ENCODE assay signal across 8 cellular contexts in the genomic region with DNA sequence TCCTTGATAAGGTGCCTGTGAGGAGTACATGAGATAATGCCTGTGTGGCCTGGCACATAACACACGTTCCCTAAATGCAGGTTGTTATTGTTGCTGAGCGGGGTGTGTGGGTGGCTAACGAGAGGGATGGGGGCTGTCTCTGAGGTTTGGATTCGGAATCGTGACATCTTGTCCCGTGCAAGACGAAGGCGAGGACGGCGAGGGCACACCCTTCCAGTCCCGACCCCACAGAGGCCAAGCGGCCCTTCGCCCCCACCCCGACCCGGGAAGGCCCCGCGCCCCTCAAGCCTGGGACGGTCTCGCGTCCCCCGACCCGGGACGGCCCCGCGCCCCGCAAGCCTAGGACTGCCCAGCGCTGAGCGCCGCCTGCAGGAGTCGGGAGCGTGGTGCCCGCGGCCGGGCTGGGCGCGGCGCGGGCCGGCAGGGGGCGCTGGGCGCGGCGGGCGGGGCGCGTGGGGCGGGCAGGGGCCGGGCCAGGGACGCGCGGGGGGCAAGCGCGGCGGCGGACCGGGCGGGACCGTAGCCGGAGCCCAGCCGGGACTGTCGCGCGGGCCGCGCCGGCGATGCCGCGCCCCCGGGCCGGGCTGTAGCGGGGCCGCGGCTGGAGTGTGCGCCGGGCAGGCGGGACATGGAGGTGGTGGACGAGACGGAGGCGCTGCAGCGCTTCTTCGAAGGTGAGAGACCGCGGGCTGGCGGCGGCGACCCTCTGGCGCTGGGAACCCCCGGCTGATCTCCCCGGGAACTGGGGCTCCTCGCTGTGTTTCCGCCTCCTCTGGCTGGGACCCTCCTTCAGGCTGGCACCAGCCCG. TPM values are rescaled to one million over a fixed set of nuclear protein-coding genes. Genes with fewer than 3 reads are reported as not detected.
DNase-seq lines count a peak whose midpoint lies in the region; ATAC-seq, FAIRE-seq and TF ChIP-seq lines count a peak whose summit lies in the region.

A gene (plus strand): TSS at position 520 of the 808 bp plus-strand sequence. CDS start 109 bp downstream, at position 629.

- 1 to 2% methylated on average over 40 to 93 of the region's 93 CpGs for WGBS in pancreas, 2 donors

- H3K4me1 ChIP-seq in A673 (ENCODE audit: insufficient read depth, low read length, poor library complexity, severe bottlenecking) (peaks cover 20% of the 10 kb centered on the region), pancreas (peaks cover 20 to 39% (median 30%) of the 10 kb centered on the region in 3 donors), uterus (peaks cover 0 to 3% of the 10 kb centered on the region in 2 donors)

- H3K9me3 ChIP-seq in A673 (ENCODE audit: low read depth, low read length, poor library complexity, severe bottlenecking) (no peaks in the 10 kb centered on the region), pancreas (no peaks in the 10 kb centered on the region), uterus (no peaks in the 10 kb centered on the region)

- no peak within 1 kb of the TSS for H3K27ac ChIP-seq in A673 (ENCODE audit: low read depth, low read length, poor library complexity, severe bottlenecking)
- H3K27ac ChIP-seq in pancreas, result peak within 1 kb of the TSS; percentile 68 to 97 (median 83)
- peak within 1 kb of the TSS; percentile 86 to 91 for H3K27ac ChIP-seq in uterus

- POLR2A ChIA-PET in A673 (lab: Charles Lee; ENCODE audit: low non-redundant PET), result no interaction called here

- DNase-seq in A673 (ENCODE audit: low spot score), result peak; percentile 73
- peak; percentile 72 for DNase-seq in GM19239 (ENCODE audit: insufficient read length, low spot score)
- peak; percentile 40 for DNase-seq in RKO (ENCODE audit: low spot score)
- peak; percentile 13 to 57 (median 20) for DNase-seq in activated naive CD4-positive, alpha-beta T cell (lab: John Stamatoyannopoulos, UW)
- DNase-seq in germinal center (ENCODE audit: low spot score), result peak; percentile 65
- DNase-seq in pancreas, result peak in 4 of 6 donors; percentile 66 to 94 (median 80)
- peak in 1 of 2 donors; percentile 70 for DNase-seq in uterus
- no peak for DNase-seq in NCI-H1048 (lab: John Stamatoyannopoulos, UW)

- H3K4me3 ChIP-seq in A673 (ENCODE audit: low read depth, low read length, poor library complexity, severe bottlenecking) (peak within 1 kb of the TSS; percentile 50), pancreas (peak within 1 kb of the TSS; percentile 63 to 82 (median 70)), uterus (peak within 1 kb of the TSS; percentile 46 to 53)

- ATAC-seq in pancreas, result peak; percentile 18 to 58 (median 43)

- TF ChIP-seq POLR2A in uterus (IDR thresholded peaks at IDR 0.05), result peak in 1 of 2 donors; percentile 44

- intact Hi-C loops in A673 (cut with micrococcal nuclease; ENCODE audit: unreplicated experiment), result no loop called here
- intact Hi-C loops in pancreas (cut with DNase I), result no loop called here
- intact Hi-C loops in uterus (cut with DNase I; ENCODE audit: low total_unique reads), result no loop called here

- CTCF ChIA-PET in A673 (lab: Charles Lee), result interaction anchor here (1.2 to 1.6 kb wide), 2 partner anchors 36 to 356 kb away, joined by 6 to 10 read pairs; no protein-coding TSS in a partner anchor

- H3K36me3 ChIP-seq in A673 (ENCODE audit: insufficient read depth, low read length, poor library complexity, severe bottlenecking) (no peaks in the 10 kb centered on the region), pancreas (no peaks in the 10 kb centered on the region), uterus (no peaks in the 10 kb centered on the region)

- no TSS peak for BruUV-seq in A673 (replicated peaks; lab: Mats Ljungman, UMichigan)

- TF ChIP-seq CTCF in A673 (conservative IDR thresholded peaks at IDR 0.05; ENCODE audit: low read depth, low read length), result peak; percentile 59
- peak in 2 of 4 donors; percentile 21 to 34 for TF ChIP-seq CTCF in pancreas (IDR thresholded peaks at IDR 0.05)
- TF ChIP-seq CTCF in uterus (IDR thresholded peaks at IDR 0.05), result peak; percentile 18 to 87 (median 76)

- FAIRE-seq in GM19239 (lab: Jason Lieb, UNC) (no peak), pancreas (lab: Jason Lieb, UNC) (no peak)

- H3K27me3 ChIP-seq in A673 (replicated peaks; ENCODE audit: insufficient read depth, low read depth, low read length, poor library complexity), result no peaks in the 10 kb centered on the region
- no peaks in the 10 kb centered on the region for H3K27me3 ChIP-seq in pancreas
- H3K27me3 ChIP-seq in uterus, result no peaks in the 10 kb centered on the region

RNA-seq across cellular contexts. Expression of the gene that starts here (rescaled TPM):
- total RNA-seq in A673 (2021) (11.2 and 14.6 TPM in 2 replicates), pancreas (10 to 100 TPM; 19.1 to 43.9 (median 27.2) TPM), uterus (100 to 1,000 TPM in 1 of 4 donors, 10 to 100 TPM in 2, 1 to 10 TPM in 1; 6.4 to 106 (median 12.7) TPM)
- 10 to 100 TPM; 56.3 to 69.3 TPM for polyA plus RNA-seq in pancreas
